In genomic region chr10:14652067-14652466, GRCh38 we compare ENCODE assay signal across 22 cellular contexts.
DNase-seq lines count a peak whose midpoint lies in the region; ATAC-seq, FAIRE-seq and TF ChIP-seq lines count a peak whose summit lies in the region.
"Had no signal": no experiment of that assay in that cellular context is flagged by ENCODE, and none has a peak within 500 bp of the region (broad histone marks: within the 10 kb centered on the region; RNA-seq: fewer than 3 reads in every experiment).

No MANE protein-coding gene starts in this region.

- H3K4me2 ChIP-seq in hepatocyte: no peak overlapping the region

- H2AFZ ChIP-seq in hepatocyte: no peak overlapping the region
- H2AFZ ChIP-seq: GM23248 had no signal

- peak overlapping the region; percentile 59 for H3K27ac Mint-ChIP-seq in activated CD4-positive, alpha-beta T cell treated with anti-CD3 and anti-CD28 coated beads for 36 hours
- H3K27ac Mint-ChIP-seq in WTC11 (peak overlapping the region; percentile 27; the same call in 1 of the 2 replicates), type B pancreatic cell (peak overlapping the region; percentile 98)

- H3K27me3 ChIP-seq in hepatocyte: no peaks in the 10 kb centered on the region
- H3K27me3 ChIP-seq: tibial nerve had no signal

- peaks cover 28% of the 10 kb centered on the region for H3K4me1 ChIP-seq in hepatocyte (ENCODE audit: insufficient read depth)

- H3K27me3 Mint-ChIP-seq in activated CD4-positive, alpha-beta T cell treated with anti-CD3 and anti-CD28 coated beads for 36 hours: no peaks in the 10 kb centered on the region
- peaks cover 4% of the 10 kb centered on the region; the same call in 1 of the 2 replicates for H3K27me3 Mint-ChIP-seq in WTC11 (ENCODE audit: low read depth)
- no peaks in the 10 kb centered on the region for H3K27me3 Mint-ChIP-seq in type B pancreatic cell
- H3K27me3 Mint-ChIP-seq: CD4-positive, CD25-positive, alpha-beta regulatory T cell had no signal

- no peak for TF ChIP-seq CTCF in WTC11 (IDR thresholded peaks at IDR 0.05)
- TF ChIP-seq CTCF in hepatocyte (IDR thresholded peaks at IDR 0.05; ENCODE audit: poor library complexity): no peak
- no peak for TF ChIP-seq CTCF in type B pancreatic cell (conservative IDR thresholded peaks at IDR 0.05)
- TF ChIP-seq CTCF in D721Med (IDR thresholded peaks at IDR 0.05; ENCODE audit: insufficient read depth, missing control alignments): no peak

- no peaks in the 10 kb centered on the region for H3K9me3 Mint-ChIP-seq in activated CD4-positive, alpha-beta T cell treated with anti-CD3 and anti-CD28 coated beads for 36 hours (ENCODE audit: low read depth)
- peaks cover 7% of the 10 kb centered on the region for H3K9me3 Mint-ChIP-seq in WTC11
- peaks cover 5% of the 10 kb centered on the region for H3K9me3 Mint-ChIP-seq in type B pancreatic cell
- H3K9me3 Mint-ChIP-seq: activated naive CD4-positive, alpha-beta T cell treated with anti-CD3 and anti-CD28 coated beads, Interleukin-2, amount 50 U/mL, for 72 hours; CD4-positive, CD25-positive, alpha-beta regulatory T cell had no signal

- no peaks in the 10 kb centered on the region for H3K36me3 ChIP-seq in hepatocyte (replicated peaks; ENCODE audit: insufficient read depth, low read depth)
- H3K36me3 ChIP-seq: tibial nerve had no signal

- no peak for ATAC-seq in activated CD4-positive, alpha-beta T cell treated with anti-CD3 and anti-CD28 coated beads for 36 hours
- no peak for ATAC-seq in WTC11
- no peak for ATAC-seq in HG03460 (IDR thresholded peaks at IDR 0.05; ENCODE audit: unreplicated experiment)
- ATAC-seq: activated naive CD4-positive, alpha-beta T cell treated with anti-CD3 and anti-CD28 coated beads, Interleukin-2, amount 50 U/mL, for 72 hours; mucosa of descending colon had no signal

- no peaks in the 10 kb centered on the region for H4K20me1 ChIP-seq in hepatocyte (ENCODE audit: insufficient read depth, poor library complexity, severe bottlenecking)

- peak overlapping the region; percentile 45 for H3K27ac ChIP-seq in hepatocyte
- H3K27ac ChIP-seq: GM23248 had no signal

- no peaks in the 10 kb centered on the region for H3K79me2 ChIP-seq in hepatocyte

- CTCF ChIA-PET in activated CD4-positive, alpha-beta T cell treated with anti-CD3 and anti-CD28 coated beads for 36 hours (lab: Charles Lee): interaction anchor here (0.7 to 1.3 kb wide), 2 partner anchors 74 to 109 kb away, joined by 3 to 4 read pairs; no protein-coding TSS in a partner anchor
- CTCF ChIA-PET in WTC11 (lab: Charles Lee): interaction anchor here (1.8 kb wide), 1 partner anchor 104 kb away, joined by 6 read pairs; no protein-coding TSS in a partner anchor

- no peak for FAIRE-seq in D721Med (lab: Jason Lieb, UNC)
- FAIRE-seq: A204.1 had no signal

- intact Hi-C loops in activated CD4-positive, alpha-beta T cell treated with anti-CD3 and anti-CD28 coated beads for 36 hours (cut with DNase I, micrococcal nuclease): no loop called here

- no peak for DNase-seq in activated CD4-positive, alpha-beta T cell treated with anti-CD3 and anti-CD28 coated beads for 36 hours
- no peak for DNase-seq in activated CD4-positive, alpha-beta T cell treated with anti-CD3 and anti-CD28 coated beads, Interleukin-2, amount 50 U/mL, for 48 hours
- DNase-seq in WTC11 (ENCODE audit: low spot score) (no peak), hepatocyte (ENCODE audit: low spot score) (peak; percentile 42), type B pancreatic cell (ENCODE audit: extremely low spot score, unreplicated experiment) (no peak), NCI-H1930 (lab: John Stamatoyannopoulos, UW) (no peak), D721Med (ENCODE audit: insufficient read length, low spot score) (no peak)
- DNase-seq: activated CD4-positive, CD25-positive, alpha-beta regulatory T cell treated with anti-CD3 and anti-CD28 coated beads, Interleukin-2, amount 50 U/mL, for 72 hours; CD4-positive, CD25-positive, alpha-beta regulatory T cell; central memory CD4-positive, alpha-beta T cell; EL; GM23248; hypothalamus; Kasumi-1; kidney glomerular epithelial cell; mucosa of descending colon; NCI-H146; NCI-H2227 treated with DMSO at 0.1 percent for 48 hours had no signal

- no peak overlapping the region for H3K4me3 ChIP-seq in hepatocyte
- H3K4me3 ChIP-seq: GM23248, mucosa of descending colon, tibial nerve had no signal

- no peaks in the 10 kb centered on the region for H3K9me3 ChIP-seq in hepatocyte (ENCODE audit: low read depth)
- H3K9me3 ChIP-seq: mucosa of descending colon, tibial nerve had no signal

- peaks cover 2% of the 10 kb centered on the region for H3K36me3 Mint-ChIP-seq in activated CD4-positive, alpha-beta T cell treated with anti-CD3 and anti-CD28 coated beads for 36 hours (ENCODE audit: low read depth)
- H3K36me3 Mint-ChIP-seq in WTC11 (no peaks in the 10 kb centered on the region), type B pancreatic cell (peaks cover 3% of the 10 kb centered on the region)
- H3K36me3 Mint-ChIP-seq: activated naive CD4-positive, alpha-beta T cell treated with anti-CD3 and anti-CD28 coated beads, Interleukin-2, amount 50 U/mL, for 72 hours; CD4-positive, CD25-positive, alpha-beta regulatory T cell had no signal

- H3K4me3 Mint-ChIP-seq in activated CD4-positive, alpha-beta T cell treated with anti-CD3 and anti-CD28 coated beads for 36 hours: no peak overlapping the region
- H3K4me3 Mint-ChIP-seq in WTC11 (no peak overlapping the region), type B pancreatic cell (no peak overlapping the region)

- 74% methylated on average over 3 of the region's 3 CpGs for WGBS in hepatocyte (ENCODE audit: low lambda C conversion rate, missing lambda C conversion rate)

- peaks cover 85% of the 10 kb centered on the region for H3K4me1 Mint-ChIP-seq in activated CD4-positive, alpha-beta T cell treated with anti-CD3 and anti-CD28 coated beads for 36 hours
- H3K4me1 Mint-ChIP-seq in WTC11 (peaks cover 71% of the 10 kb centered on the region), type B pancreatic cell (ENCODE audit: unreplicated experiment) (peaks cover 66% of the 10 kb centered on the region)

- no peaks in the 10 kb centered on the region for H3K9me2 ChIP-seq in hepatocyte (replicated peaks; ENCODE audit: insufficient read depth)

- POLR2A ChIA-PET in activated CD4-positive, alpha-beta T cell treated with anti-CD3 and anti-CD28 coated beads for 36 hours (lab: Charles Lee): interaction anchor here (0.6 kb wide), 1 partner anchor 81 kb away, joined by 4 read pairs; no protein-coding TSS in a partner anchor
- POLR2A ChIA-PET in WTC11 (lab: Charles Lee): no interaction called here

TF ChIP-seq in WTC11, 78 proteins besides CTCF, POLR2A, EP300 and RAD21:
- TF ChIP-seq NFYB (CRISPR knock-in tag; conservative IDR thresholded peaks at IDR 0.05; ENCODE audit: low read depth) (no peak), NR3C1 (CRISPR knock-in tag; conservative IDR thresholded peaks at IDR 0.05; ENCODE audit: low read depth) (no peak), ELF4 (CRISPR knock-in tag; IDR thresholded peaks at IDR 0.05; ENCODE audit: low read depth) (no peak), GABPB1 (CRISPR knock-in tag; IDR thresholded peaks at IDR 0.05) (no peak), GTF2I (CRISPR knock-in tag; conservative IDR thresholded peaks at IDR 0.05) (no peak), IRF2 (CRISPR knock-in tag; IDR thresholded peaks at IDR 0.05; ENCODE audit: borderline replicate concordance, low read depth) (no peak), ZNF121 (CRISPR knock-in tag; IDR thresholded peaks at IDR 0.05) (no peak), ZNF396 (CRISPR knock-in tag; IDR thresholded peaks at IDR 0.05; ENCODE audit: borderline replicate concordance) (no peak)
- TF ChIP-seq, protein P1, sequence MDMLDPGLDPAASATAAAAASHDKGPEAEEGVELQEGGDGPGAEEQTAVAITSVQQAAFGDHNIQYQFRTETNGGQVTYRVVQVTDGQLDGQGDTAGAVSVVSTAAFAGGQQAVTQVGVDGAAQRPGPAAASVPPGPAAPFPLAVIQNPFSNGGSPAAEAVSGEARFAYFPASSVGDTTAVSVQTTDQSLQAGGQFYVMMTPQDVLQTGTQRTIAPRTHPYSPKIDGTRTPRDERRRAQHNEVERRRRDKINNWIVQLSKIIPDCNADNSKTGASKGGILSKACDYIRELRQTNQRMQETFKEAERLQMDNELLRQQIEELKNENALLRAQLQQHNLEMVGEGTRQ (CRISPR knock-in tag; IDR thresholded peaks at IDR 0.05): no peak
- TF ChIP-seq, protein P2, sequence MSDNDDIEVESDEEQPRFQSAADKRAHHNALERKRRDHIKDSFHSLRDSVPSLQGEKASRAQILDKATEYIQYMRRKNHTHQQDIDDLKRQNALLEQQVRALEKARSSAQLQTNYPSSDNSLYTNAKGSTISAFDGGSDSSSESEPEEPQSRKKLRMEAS (CRISPR knock-in tag; IDR thresholded peaks at IDR 0.05): no peak

Comparison
In these comparisons a context has a peak if more than half of its experiments do, and no peak if none do; other contexts are left out.
1. H3K27ac Mint-ChIP-seq: peak in every context shown above with its lines; median percentile 98 in type B pancreatic cell; 59 in activated CD4-positive, alpha-beta T cell treated with anti-CD3 and anti-CD28 coated beads for 36 hours; 27 in WTC11.